ENCODE assay signal across 1 cellular context in the genomic region with DNA sequence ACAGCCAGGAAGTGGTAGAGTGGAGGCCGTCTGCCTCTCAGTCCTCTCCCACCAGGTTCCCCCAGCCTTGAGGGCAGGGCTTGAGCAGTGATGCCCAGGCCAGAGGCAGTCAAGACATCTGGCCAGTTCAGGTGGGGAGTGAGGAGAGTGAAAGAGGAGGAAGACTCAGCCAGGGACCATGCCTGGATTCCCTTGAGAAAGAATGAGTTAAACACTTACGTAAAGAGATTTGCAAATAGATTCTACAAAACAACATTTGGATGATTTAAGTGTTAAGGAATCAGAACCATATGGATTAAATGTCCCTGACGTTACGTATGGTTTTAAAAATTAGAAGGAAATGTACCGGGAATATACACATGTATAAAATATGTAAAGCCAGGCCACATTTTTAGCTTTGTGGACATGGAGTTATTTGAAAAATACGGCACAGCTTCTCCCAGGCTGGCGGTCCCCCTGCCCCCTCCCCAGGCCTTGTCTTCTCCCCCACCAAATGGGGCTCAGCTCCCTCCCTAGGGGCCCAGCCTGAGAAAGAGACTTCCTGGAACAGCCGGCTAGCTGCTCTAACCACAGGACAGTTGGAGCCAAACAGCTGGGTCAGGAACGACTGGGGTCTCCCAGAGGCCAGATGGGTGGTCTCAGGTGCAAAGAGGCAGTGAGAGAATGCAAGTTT.
TF ChIP-seq lines count a peak whose summit lies in the region.

No MANE protein-coding gene starts in this region.

TF ChIP-seq in GM12878, 131 proteins besides CTCF, POLR2A, EP300 and RAD21 (continued from another document):
- peak; percentile 38 for TF ChIP-seq MEF2B (IDR thresholded peaks at IDR 0.05; ENCODE audit: partially characterized antibody, poor library complexity, severe bottlenecking)
TF ChIP-seq in GM12878: peak in this region for 2.
